In genomic region chr2:54081574-54081973, GRCh38 we compare ENCODE assay signal across 8 cellular contexts. TPM values are rescaled to one million over a fixed set of nuclear protein-coding genes. Genes with fewer than 3 reads are reported as not detected.
DNase-seq lines count a peak whose midpoint lies in the region; ATAC-seq, FAIRE-seq and TF ChIP-seq lines count a peak whose summit lies in the region.

No MANE protein-coding gene starts in this region.

- no peak for TF ChIP-seq POLR2A in H54 (IDR thresholded peaks at IDR 0.05; ENCODE audit: low read depth, low read length)

- H3K4me2 ChIP-seq in Karpas-422 (ENCODE audit: low read depth, low read length, poor library complexity, severe bottlenecking) = no peak overlapping the region

- H3K4me3 ChIP-seq in kidney epithelial cell (ENCODE audit: low read depth, low read length) (no peak overlapping the region), Karpas-422 (ENCODE audit: low read length) (no peak overlapping the region)

- no peak overlapping the region for H3K9ac ChIP-seq in Karpas-422 (ENCODE audit: low read length)

- peaks cover 30% of the 10 kb centered on the region for H3K4me1 ChIP-seq in Karpas-422 (ENCODE audit: low read length)

- H3K27me3 ChIP-seq in kidney epithelial cell (ENCODE audit: control insufficient read depth, insufficient read depth, low read length) (no peaks in the 10 kb centered on the region), Karpas-422 (ENCODE audit: low read length) (no peaks in the 10 kb centered on the region)

- TF ChIP-seq CTCF in kidney epithelial cell (IDR thresholded peaks at IDR 0.05; ENCODE audit: insufficient read depth, low read length, poor library complexity, severe bottlenecking) = no peak

- DNase-seq in H54 (ENCODE audit: insufficient read length, low spot score) (no peak), NCI-H226 (peak; percentile 70), kidney epithelial cell (ENCODE audit: low read depth) (peak; percentile 81), Karpas-422 (no peak), NCI-H82 treated with DMSO at 0.1 percent for 48 hours (lab: John Stamatoyannopoulos, UW; ENCODE audit: unreplicated experiment) (no peak), NAMALWA (ENCODE audit: low spot score) (no peak), GDM1 (lab: John Stamatoyannopoulos, UW) (no peak)

- H3K27ac ChIP-seq in Karpas-422 (ENCODE audit: low read length) = no peak overlapping the region

- no peak overlapping the region for H2AFZ ChIP-seq in Karpas-422 (ENCODE audit: low read length)

- peak; percentile 11 for FAIRE-seq in H54 (lab: Jason Lieb, UNC)

- no peaks in the 10 kb centered on the region for H3K79me2 ChIP-seq in Karpas-422 (ENCODE audit: low read length)

- no peaks in the 10 kb centered on the region for H4K20me1 ChIP-seq in Karpas-422 (ENCODE audit: insufficient read depth, low read depth, low read length)

- H3K9me2 ChIP-seq in Karpas-422 (replicated peaks; ENCODE audit: insufficient read depth, low read length) = no peaks in the 10 kb centered on the region

- H3K9me3 ChIP-seq in Karpas-422 (ENCODE audit: low read length) = no peaks in the 10 kb centered on the region

- H3K36me3 ChIP-seq in kidney epithelial cell (ENCODE audit: control insufficient read depth, insufficient read depth, low read length) = no peaks in the 10 kb centered on the region
- no peaks in the 10 kb centered on the region for H3K36me3 ChIP-seq in Karpas-422 (ENCODE audit: insufficient read depth, low read length)

- peak; percentile 93 for ATAC-seq in GM18861 (IDR thresholded peaks at IDR 0.05; ENCODE audit: unreplicated experiment)

RNA-seq across cellular contexts. Expression of gene ACYP2, which starts 33.8 kb away (rescaled TPM):
- 7.7 and 10.3 TPM in 2 replicates for total RNA-seq in kidney epithelial cell
- 19.8 and 22.8 TPM in 2 replicates for total RNA-seq in Karpas-422 (2014; rRNA removed; shearing (Covaris generic); ENCODE audit: low replicate concordance)

Comparison
In these comparisons a context has a peak if more than half of its experiments do, and no peak if none do; other contexts are left out.
1. DNase-seq: peak in NCI-H226 (single experiment) and kidney epithelial cell (single experiment); none in H54 (single experiment), Karpas-422 (single experiment), NCI-H82 treated with DMSO at 0.1 percent for 48 hours (single experiment), NAMALWA (single experiment) and GDM1 (single experiment).